17 cellular contexts compared by ENCODE assay signal in genomic region chr9:87594218-87594617, GRCh38.
DNase-seq lines count a peak whose midpoint lies in the region; ATAC-seq and TF ChIP-seq lines count a peak whose summit lies in the region.
"Had no signal": no experiment of that assay in that cellular context is flagged by ENCODE, and none has a peak within 500 bp of the region (broad histone marks: within the 10 kb centered on the region; RNA-seq: fewer than 3 reads in every experiment).

No MANE protein-coding gene starts in this region.

- ATAC-seq in activated T-helper 17 cell treated with anti-CD3 and anti-CD28 coated beads, Interleukin-2, amount 50 U/mL, for 72 hours (replicated peaks): no peak
- ATAC-seq in activated CD4-positive, alpha-beta T cell treated with anti-CD3 and anti-CD28 coated beads for 36 hours: no peak
- ATAC-seq: GM12878 had no signal

- H3K4me2 ChIP-seq in hepatocyte (no peak overlapping the region), smooth muscle cell (peak overlapping the region; percentile 68)

- TF ChIP-seq CTCF in astrocyte of the spinal cord (IDR thresholded peaks at IDR 0.05; ENCODE audit: low read depth, low read length) (no peak), hepatocyte (IDR thresholded peaks at IDR 0.05; ENCODE audit: poor library complexity) (no peak), smooth muscle cell (IDR thresholded peaks at IDR 0.05; ENCODE audit: borderline replicate concordance, insufficient read depth, poor library complexity, severe bottlenecking) (no peak)

- H3K36me3 ChIP-seq in hepatocyte (replicated peaks; ENCODE audit: insufficient read depth, low read depth) (no peaks in the 10 kb centered on the region), smooth muscle cell (ENCODE audit: low read depth) (no peaks in the 10 kb centered on the region)

- H3K79me2 ChIP-seq in hepatocyte (peaks cover 80% of the 10 kb centered on the region), smooth muscle cell (ENCODE audit: low read depth) (no peaks in the 10 kb centered on the region)

- no peak overlapping the region for H3K27ac Mint-ChIP-seq in activated T-helper 17 cell treated with anti-CD3 and anti-CD28 coated beads, Interleukin-2, amount 50 U/mL, for 72 hours
- H3K27ac Mint-ChIP-seq in activated CD4-positive, alpha-beta T cell treated with anti-CD3 and anti-CD28 coated beads for 36 hours: no peak overlapping the region
- H3K27ac Mint-ChIP-seq: B cell, IgD-negative memory B cell had no signal

- POLR2A ChIA-PET in activated CD4-positive, alpha-beta T cell treated with anti-CD3 and anti-CD28 coated beads for 36 hours (lab: Charles Lee): no interaction called here

- H3K36me3 Mint-ChIP-seq in activated T-helper 17 cell treated with anti-CD3 and anti-CD28 coated beads, Interleukin-2, amount 50 U/mL, for 72 hours (ENCODE audit: low read depth): no peaks in the 10 kb centered on the region
- H3K36me3 Mint-ChIP-seq in activated CD4-positive, alpha-beta T cell treated with anti-CD3 and anti-CD28 coated beads for 36 hours (ENCODE audit: low read depth): no peaks in the 10 kb centered on the region
- H3K36me3 Mint-ChIP-seq: IgD-negative memory B cell had no signal

- H3K27me3 ChIP-seq in hepatocyte: no peaks in the 10 kb centered on the region
- no peaks in the 10 kb centered on the region for H3K27me3 ChIP-seq in smooth muscle cell (ENCODE audit: low read depth)

- CTCF ChIA-PET in activated CD4-positive, alpha-beta T cell treated with anti-CD3 and anti-CD28 coated beads for 36 hours (lab: Charles Lee): interaction anchor here (1.1 kb wide), 1 partner anchor 73 kb away, joined by 3 read pairs; no protein-coding TSS in a partner anchor

- H3K27ac ChIP-seq in hepatocyte (peak overlapping the region; percentile 39), smooth muscle cell (ENCODE audit: low read depth) (peak overlapping the region; percentile 76)
- H3K27ac ChIP-seq: SK-N-MC had no signal

- intact Hi-C loops in activated CD4-positive, alpha-beta T cell treated with anti-CD3 and anti-CD28 coated beads for 36 hours (cut with DNase I, micrococcal nuclease): no loop called here

- peak overlapping the region; percentile 11 for H3K9ac ChIP-seq in smooth muscle cell (ENCODE audit: low read depth)

- H2AFZ ChIP-seq in hepatocyte (no peak overlapping the region), smooth muscle cell (ENCODE audit: low read depth) (no peak overlapping the region)

- H3K9me3 Mint-ChIP-seq in activated T-helper 17 cell treated with anti-CD3 and anti-CD28 coated beads, Interleukin-2, amount 50 U/mL, for 72 hours: no peaks in the 10 kb centered on the region
- no peaks in the 10 kb centered on the region for H3K9me3 Mint-ChIP-seq in activated CD4-positive, alpha-beta T cell treated with anti-CD3 and anti-CD28 coated beads for 36 hours (ENCODE audit: low read depth)
- H3K9me3 Mint-ChIP-seq: central memory CD8-positive, alpha-beta T cell; IgD-negative memory B cell had no signal

- no peak overlapping the region for H3K4me3 Mint-ChIP-seq in activated T-helper 17 cell treated with anti-CD3 and anti-CD28 coated beads, Interleukin-2, amount 50 U/mL, for 72 hours
- no peak overlapping the region for H3K4me3 Mint-ChIP-seq in activated CD4-positive, alpha-beta T cell treated with anti-CD3 and anti-CD28 coated beads for 36 hours
- H3K4me3 Mint-ChIP-seq: B cell; central memory CD8-positive, alpha-beta T cell; IgD-negative memory B cell had no signal

- H3K4me1 Mint-ChIP-seq in activated T-helper 17 cell treated with anti-CD3 and anti-CD28 coated beads, Interleukin-2, amount 50 U/mL, for 72 hours: no peaks in the 10 kb centered on the region
- no peaks in the 10 kb centered on the region for H3K4me1 Mint-ChIP-seq in activated CD4-positive, alpha-beta T cell treated with anti-CD3 and anti-CD28 coated beads for 36 hours
- H3K4me1 Mint-ChIP-seq: B cell; central memory CD8-positive, alpha-beta T cell; IgD-negative memory B cell had no signal

- in situ Hi-C loops in astrocyte of the spinal cord (cut with HindIII; ENCODE audit: low sequenced_read_pairs): no loop called here

- 85% methylated on average over 4 of the region's 4 CpGs for WGBS in hepatocyte (ENCODE audit: low lambda C conversion rate, missing lambda C conversion rate)
- 33% methylated on average over 4 of the region's 4 CpGs for WGBS in smooth muscle cell (ENCODE audit: low lambda C conversion rate)

- peaks cover 19% of the 10 kb centered on the region for H3F3A ChIP-seq in smooth muscle cell (ENCODE audit: low read depth)

- H3K4me3 ChIP-seq in astrocyte of the spinal cord (ENCODE audit: low read depth, low read length) (no peak overlapping the region), hepatocyte (no peak overlapping the region), smooth muscle cell (no peak overlapping the region)
- H3K4me3 ChIP-seq: GM12878, SK-N-MC had no signal

- H3K4me1 ChIP-seq in hepatocyte (ENCODE audit: insufficient read depth) (peaks cover 46% of the 10 kb centered on the region), smooth muscle cell (ENCODE audit: low read depth) (peaks cover 11% of the 10 kb centered on the region)

- peaks cover 5% of the 10 kb centered on the region for H3K27me3 Mint-ChIP-seq in activated T-helper 17 cell treated with anti-CD3 and anti-CD28 coated beads, Interleukin-2, amount 50 U/mL, for 72 hours
- no peaks in the 10 kb centered on the region for H3K27me3 Mint-ChIP-seq in activated CD4-positive, alpha-beta T cell treated with anti-CD3 and anti-CD28 coated beads for 36 hours
- H3K27me3 Mint-ChIP-seq: B cell, IgD-negative memory B cell had no signal

- no peaks in the 10 kb centered on the region for H3K9me2 ChIP-seq in hepatocyte (replicated peaks; ENCODE audit: insufficient read depth)

- H4K20me1 ChIP-seq in hepatocyte (ENCODE audit: insufficient read depth, poor library complexity, severe bottlenecking): no peaks in the 10 kb centered on the region
- H4K20me1 ChIP-seq in smooth muscle cell (ENCODE audit: low read depth): no peaks in the 10 kb centered on the region

- no peaks in the 10 kb centered on the region for H3K9me3 ChIP-seq in hepatocyte (ENCODE audit: low read depth)
- no peaks in the 10 kb centered on the region for H3K9me3 ChIP-seq in smooth muscle cell (replicated peaks; ENCODE audit: low read depth)

- DNase-seq in EL (peak; percentile 77), astrocyte of the spinal cord (ENCODE audit: low read depth, low spot score) (peak; percentile 48), hepatocyte (ENCODE audit: low spot score) (no peak), smooth muscle cell (lab: John Stamatoyannopoulos, UW; ENCODE audit: unreplicated experiment) (no peak), AML-193 (lab: John Stamatoyannopoulos, UW) (no peak)
- no peak for DNase-seq in stimulated activated CD4-positive, alpha-beta T cell treated with anti-CD3 and anti-CD28 coated beads, Interleukin-2, amount 100 ng/mL, for 24 hours
- no peak for DNase-seq in activated CD4-positive, alpha-beta T cell treated with anti-CD3 and anti-CD28 coated beads for 36 hours
- DNase-seq: activated naive CD4-positive, alpha-beta T cell treated with anti-CD3 and anti-CD28 coated beads, Interleukin-2, amount 50 U/mL, for 16 hours; NCI-H1092 treated with DMSO at 0.1 percent for 48 hours; NCI-H446; stimulated activated CD4-positive, alpha-beta T cell treated with anti-CD3 and anti-CD28 coated beads, Interleukin-12 subunit alpha, Interleukin-12 subunit beta, amount 100 ng/mL, for 4 hours had no signal

Comparison
In these comparisons a context has a peak if more than half of its experiments do, and no peak if none do; other contexts are left out.
1. DNase-seq: peak in EL (single experiment) and astrocyte of the spinal cord (single experiment); none in hepatocyte (single experiment), smooth muscle cell (single experiment), stimulated activated CD4-positive, alpha-beta T cell treated with anti-CD3 and anti-CD28 coated beads, Interleukin-2, amount 100 ng/mL, for 24 hours (0 of 2), AML-193 (0 of 2) and activated CD4-positive, alpha-beta T cell treated with anti-CD3 and anti-CD28 coated beads for 36 hours (single experiment).